1 cellular context compared by ENCODE assay signal in the genomic region with DNA sequence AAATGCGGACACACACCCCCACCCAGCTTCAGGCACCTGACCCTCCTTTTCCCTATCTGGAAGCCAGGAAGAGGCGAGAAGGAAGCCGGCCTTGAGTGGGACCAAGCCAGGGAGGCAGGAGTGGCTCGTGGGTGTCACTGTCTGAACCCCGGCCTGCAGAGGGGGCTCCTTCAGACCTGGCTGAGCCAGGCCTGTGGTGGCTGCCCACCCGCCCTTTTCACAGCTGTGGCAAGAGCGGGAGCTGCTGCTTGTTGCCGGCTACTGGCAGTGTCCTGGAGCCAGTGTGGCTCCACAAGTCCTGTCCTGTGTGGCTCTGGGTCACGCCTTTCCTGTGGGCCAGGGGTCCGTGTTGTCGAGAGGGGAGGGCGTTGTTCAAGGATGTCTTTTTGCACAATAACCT.
TF ChIP-seq lines count a peak whose summit lies in the region.

No MANE protein-coding gene starts in this region.

TF ChIP-seq in K562, 482 proteins besides CTCF, POLR2A, EP300 and RAD21:
- TF ChIP-seq MEF2A (IDR thresholded peaks at IDR 0.05; ENCODE audit: control insufficient read depth, low read depth, low read length) (no peak), ATF6 (CRISPR knock-in tag; IDR thresholded peaks at IDR 0.05) (no peak), SRSF9 (IDR thresholded peaks at IDR 0.05; ENCODE audit: borderline replicate concordance, low read depth, low read length) (no peak), SRSF3 (IDR thresholded peaks at IDR 0.05; ENCODE audit: insufficient read depth, low read length) (0 out of 2 replicates have a peak, but pooled peaks have one; percentile 37), ZNF589 (CRISPR knock-in tag; IDR thresholded peaks at IDR 0.05; ENCODE audit: low read depth) (no peak), ZNF444 (CRISPR knock-in tag; IDR thresholded peaks at IDR 0.05) (no peak), NEUROD1 (IDR thresholded peaks at IDR 0.05; ENCODE audit: borderline replicate concordance, low read depth, low read length, partially characterized antibody) (no peak), KLF1 (tag; IDR thresholded peaks at IDR 0.05) (no peak), XRCC5 (IDR thresholded peaks at IDR 0.05; ENCODE audit: low read depth, low read length) (no peak), EWSR1 (IDR thresholded peaks at IDR 0.05; ENCODE audit: borderline replicate concordance, low read depth, partially characterized antibody) (no peak), RNF219 (CRISPR knock-in tag; IDR thresholded peaks at IDR 0.05) (no peak), SMC3 (conservative IDR thresholded peaks at IDR 0.05; ENCODE audit: insufficient read depth, low read depth, low read length) (no peak), ZNF280B (CRISPR knock-in tag; IDR thresholded peaks at IDR 0.05) (no peak), TCFL5 (CRISPR knock-in tag; conservative IDR thresholded peaks at IDR 0.05) (no peak), GABPA (tag; conservative IDR thresholded peaks at IDR 0.05; ENCODE audit: low read depth) (no peak), ZNF561 (CRISPR knock-in tag; conservative IDR thresholded peaks at IDR 0.05) (no peak)
- TF ChIP-seq, protein P1, sequence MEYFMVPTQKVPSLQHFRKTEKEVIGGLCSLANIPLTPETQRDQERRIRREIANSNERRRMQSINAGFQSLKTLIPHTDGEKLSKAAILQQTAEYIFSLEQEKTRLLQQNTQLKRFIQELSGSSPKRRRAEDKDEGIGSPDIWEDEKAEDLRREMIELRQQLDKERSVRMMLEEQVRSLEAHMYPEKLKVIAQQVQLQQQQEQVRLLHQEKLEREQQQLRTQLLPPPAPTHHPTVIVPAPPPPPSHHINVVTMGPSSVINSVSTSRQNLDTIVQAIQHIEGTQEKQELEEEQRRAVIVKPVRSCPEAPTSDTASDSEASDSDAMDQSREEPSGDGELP (CRISPR knock-in tag; IDR thresholded peaks at IDR 0.05; ENCODE audit: borderline replicate concordance) = peak; percentile 11; the same call in 1 of the 2 replicates
